Comparison of ENCODE assay signal across 14 cellular contexts in the genomic region with DNA sequence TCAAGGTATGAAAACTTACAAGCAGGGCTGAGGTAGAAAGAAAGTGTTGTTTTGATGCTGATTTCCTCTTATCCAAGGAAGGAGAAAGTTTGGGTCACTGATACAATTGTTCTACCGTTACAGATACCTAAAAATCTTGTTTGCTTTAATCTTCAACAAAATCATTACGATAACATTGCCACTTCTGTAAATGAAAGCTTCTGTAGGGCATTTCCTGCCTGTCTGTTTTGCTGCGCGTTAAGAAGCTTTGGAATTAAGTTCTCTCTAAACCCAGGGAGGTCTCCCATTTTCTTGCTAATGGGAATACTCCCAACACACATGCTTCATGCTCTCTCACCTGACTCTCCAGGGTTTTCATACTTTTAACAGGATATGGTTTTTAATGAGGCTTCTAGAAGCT.
DNase-seq lines count a peak whose midpoint lies in the region; ATAC-seq and TF ChIP-seq lines count a peak whose summit lies in the region.
"Had no signal": no experiment of that assay in that cellular context is flagged by ENCODE, and none has a peak within 500 bp of the region (broad histone marks: within the 10 kb centered on the region; RNA-seq: fewer than 3 reads in every experiment).

No MANE protein-coding gene starts in this region.

- WGBS in mesenchymal stem cell: 91% methylated on average over 4 of the region's 4 CpGs

- no peak overlapping the region for H2AK5ac ChIP-seq in mesenchymal stem cell (ENCODE audit: low read length, severe bottlenecking)

- H3K4me3 Mint-ChIP-seq in activated T-helper 17 cell treated with anti-CD3 and anti-CD28 coated beads, Interleukin-2, amount 50 U/mL, for 72 hours: peak overlapping the region; percentile 63
- H3K4me3 Mint-ChIP-seq in Caco-2 (ENCODE audit: unreplicated experiment): no peak overlapping the region

- no peak overlapping the region for H3K14ac ChIP-seq in mesenchymal stem cell (ENCODE audit: low read length in 2 of 2)

- no peak overlapping the region for H4K8ac ChIP-seq in mesenchymal stem cell (ENCODE audit: low read length)

- H2BK120ac ChIP-seq in mesenchymal stem cell (ENCODE audit: low read depth, low read length): no peak overlapping the region

- no peak overlapping the region for H3K23ac ChIP-seq in mesenchymal stem cell (ENCODE audit: low read length in 2 of 2)

- H3K27me3 ChIP-seq in left ventricle myocardium inferior (ENCODE audit: low read depth): no peaks in the 10 kb centered on the region
- no peaks in the 10 kb centered on the region for H3K27me3 ChIP-seq in mesenchymal stem cell (ENCODE audit: control insufficient read depth in 1 of 2, insufficient read depth in 1 of 2, low read length in 2 of 2)
- no peaks in the 10 kb centered on the region for H3K27me3 ChIP-seq in upper lobe of right lung
- no peaks in the 10 kb centered on the region for H3K27me3 ChIP-seq in Caco-2 (replicated peaks; ENCODE audit: control insufficient read depth, insufficient read depth, low read length)
- H3K27me3 ChIP-seq: BLaER1 had no signal

- no peak overlapping the region for H3K18ac ChIP-seq in mesenchymal stem cell (ENCODE audit: low read depth in 1 of 2, low read length in 2 of 2)

- intact Hi-C loops in left ventricle myocardium inferior (cut with micrococcal nuclease) (no loop called here), left ventricle myocardium superior (cut with micrococcal nuclease) (no loop called here), upper lobe of right lung (cut with DNase I) (no loop called here), Caco-2 (cut with micrococcal nuclease; ENCODE audit: unreplicated experiment) (no loop called here)

- H3K4ac ChIP-seq in mesenchymal stem cell (ENCODE audit: low read depth in 1 of 2, low read length in 2 of 2): no peak overlapping the region

- no peak overlapping the region for H3K4me2 ChIP-seq in mesenchymal stem cell (ENCODE audit: low read length, poor library complexity, severe bottlenecking)
- H3K4me2 ChIP-seq: BLaER1 had no signal

- H3K9me3 ChIP-seq in left ventricle myocardium inferior (replicated peaks): no peaks in the 10 kb centered on the region
- H3K9me3 ChIP-seq in mesenchymal stem cell (ENCODE audit: control insufficient read depth, low read length): no peaks in the 10 kb centered on the region
- H3K9me3 ChIP-seq in upper lobe of right lung: no peaks in the 10 kb centered on the region
- no peaks in the 10 kb centered on the region for H3K9me3 ChIP-seq in Caco-2
- H3K9me3 ChIP-seq: BLaER1 had no signal

- no peaks in the 10 kb centered on the region for H3K36me3 ChIP-seq in left ventricle myocardium inferior
- no peaks in the 10 kb centered on the region for H3K36me3 ChIP-seq in mesenchymal stem cell (ENCODE audit: control insufficient read depth in 1 of 2, insufficient read depth in 2 of 2, low read depth in 1 of 2, low read length in 2 of 2)
- H3K36me3 ChIP-seq in upper lobe of right lung: no peaks in the 10 kb centered on the region
- H3K36me3 ChIP-seq in Caco-2 (ENCODE audit: control insufficient read depth, insufficient read depth, low read length): no peaks in the 10 kb centered on the region

- H3K4me3 ChIP-seq in left ventricle myocardium inferior (no peak overlapping the region), mesenchymal stem cell (ENCODE audit: insufficient read depth in 1 of 2, low read depth in 1 of 2, low read length in 2 of 2) (no peak overlapping the region), upper lobe of right lung (no peak overlapping the region), Caco-2 (ENCODE audit: low read depth, low read length) (no peak overlapping the region)
- H3K4me3 ChIP-seq: BLaER1 had no signal

- H3K79me1 ChIP-seq in mesenchymal stem cell (replicated peaks; ENCODE audit: low read length, poor library complexity, severe bottlenecking): peaks cover 8% of the 10 kb centered on the region

- H3K27ac ChIP-seq in left ventricle myocardium inferior (replicated peaks) (peak overlapping the region; percentile 10), mesenchymal stem cell (ENCODE audit: low read length, poor library complexity, severe bottlenecking) (no peak overlapping the region), upper lobe of right lung (peak overlapping the region; percentile 38)
- H3K27ac ChIP-seq: BLaER1 had no signal

- no peak overlapping the region for H2BK15ac ChIP-seq in mesenchymal stem cell (ENCODE audit: low read depth, poor library complexity, severe bottlenecking)

- ATAC-seq in left ventricle myocardium superior (no peak), upper lobe of right lung (no peak)
- peak; percentile 19 for ATAC-seq in activated T-helper 17 cell treated with anti-CD3 and anti-CD28 coated beads, Interleukin-2, amount 50 U/mL, for 72 hours (replicated peaks)
- ATAC-seq: HCT116 had no signal

- H3K36me3 Mint-ChIP-seq in activated T-helper 17 cell treated with anti-CD3 and anti-CD28 coated beads, Interleukin-2, amount 50 U/mL, for 72 hours (ENCODE audit: low read depth): no peaks in the 10 kb centered on the region
- no peaks in the 10 kb centered on the region for H3K36me3 Mint-ChIP-seq in Caco-2 (ENCODE audit: insufficient read depth, unreplicated experiment)

- H3K27ac Mint-ChIP-seq in activated T-helper 17 cell treated with anti-CD3 and anti-CD28 coated beads, Interleukin-2, amount 50 U/mL, for 72 hours: peak overlapping the region; percentile 78
- H3K27ac Mint-ChIP-seq in Caco-2 (ENCODE audit: unreplicated experiment): no peak overlapping the region

- no peak overlapping the region for H4K91ac ChIP-seq in mesenchymal stem cell (ENCODE audit: low read length)

- peak overlapping the region; percentile 20 for H3K9ac ChIP-seq in mesenchymal stem cell (ENCODE audit: low read length)
- H3K9ac ChIP-seq: BLaER1 had no signal

- no peak overlapping the region for H2BK12ac ChIP-seq in mesenchymal stem cell (ENCODE audit: low read length in 2 of 2)

- CTCF ChIA-PET in Caco-2 (lab: Charles Lee): no interaction called here

- no peak overlapping the region for H2AFZ ChIP-seq in mesenchymal stem cell (ENCODE audit: low read depth, low read length)

- DNase-seq in left ventricle myocardium inferior (no peak), left ventricle myocardium superior (no peak), mesenchymal stem cell (no peak), upper lobe of right lung (no peak), Caco-2 (no peak), cerebellum (ENCODE audit: low spot score) (no peak), iPS-NIHi7 (ENCODE audit: extremely low spot score) (no peak)
- DNase-seq: activated CD4-positive, alpha-beta T cell treated with anti-CD3 and anti-CD28 coated beads, Interleukin-2, amount 50 U/mL, for 4 hours; NCI-H2171; retina; stimulated activated CD4-positive, alpha-beta T cell treated with anti-CD3 and anti-CD28 coated beads, Interleukin-4, amount 100 ng/mL, for 4 hours had no signal

- H3K4me1 ChIP-seq in left ventricle myocardium inferior: peaks cover 24% of the 10 kb centered on the region
- H3K4me1 ChIP-seq in mesenchymal stem cell (ENCODE audit: control insufficient read depth, insufficient read depth, low read depth, low read length): peaks cover 9% of the 10 kb centered on the region
- H3K4me1 ChIP-seq in upper lobe of right lung: peaks cover 16% of the 10 kb centered on the region
- no peaks in the 10 kb centered on the region for H3K4me1 ChIP-seq in Caco-2
- H3K4me1 ChIP-seq: BLaER1 had no signal

- H3K9me3 Mint-ChIP-seq in activated T-helper 17 cell treated with anti-CD3 and anti-CD28 coated beads, Interleukin-2, amount 50 U/mL, for 72 hours: no peaks in the 10 kb centered on the region
- no peaks in the 10 kb centered on the region for H3K9me3 Mint-ChIP-seq in Caco-2 (ENCODE audit: unreplicated experiment)

- H3K27me3 Mint-ChIP-seq in activated T-helper 17 cell treated with anti-CD3 and anti-CD28 coated beads, Interleukin-2, amount 50 U/mL, for 72 hours: no peaks in the 10 kb centered on the region
- no peaks in the 10 kb centered on the region for H3K27me3 Mint-ChIP-seq in Caco-2 (ENCODE audit: insufficient read depth, unreplicated experiment)

- no peak for TF ChIP-seq CTCF in left ventricle myocardium inferior (IDR thresholded peaks at IDR 0.05; ENCODE audit: borderline replicate concordance)
- no peak for TF ChIP-seq CTCF in upper lobe of right lung (IDR thresholded peaks at IDR 0.05)
- TF ChIP-seq CTCF in Caco-2 (IDR thresholded peaks at IDR 0.05; ENCODE audit: insufficient read depth in 1 of 2, low read depth in 1 of 2, low read length in 1 of 2, severe bottlenecking in 1 of 2, unreplicated experiment in 1 of 2): no peak

- H2BK5ac ChIP-seq in mesenchymal stem cell (ENCODE audit: low read depth, low read length, poor library complexity, severe bottlenecking): no peak overlapping the region

- POLR2A ChIA-PET in Caco-2 (lab: Charles Lee): no interaction called here

- peaks cover 18% of the 10 kb centered on the region for H3K4me1 Mint-ChIP-seq in activated T-helper 17 cell treated with anti-CD3 and anti-CD28 coated beads, Interleukin-2, amount 50 U/mL, for 72 hours
- no peaks in the 10 kb centered on the region for H3K4me1 Mint-ChIP-seq in Caco-2 (ENCODE audit: low read depth, unreplicated experiment)

- BruUV-seq in Caco-2 (replicated peaks; lab: Mats Ljungman, UMichigan): no TSS peak
